1 cellular context compared by ENCODE assay signal in the genomic region with DNA sequence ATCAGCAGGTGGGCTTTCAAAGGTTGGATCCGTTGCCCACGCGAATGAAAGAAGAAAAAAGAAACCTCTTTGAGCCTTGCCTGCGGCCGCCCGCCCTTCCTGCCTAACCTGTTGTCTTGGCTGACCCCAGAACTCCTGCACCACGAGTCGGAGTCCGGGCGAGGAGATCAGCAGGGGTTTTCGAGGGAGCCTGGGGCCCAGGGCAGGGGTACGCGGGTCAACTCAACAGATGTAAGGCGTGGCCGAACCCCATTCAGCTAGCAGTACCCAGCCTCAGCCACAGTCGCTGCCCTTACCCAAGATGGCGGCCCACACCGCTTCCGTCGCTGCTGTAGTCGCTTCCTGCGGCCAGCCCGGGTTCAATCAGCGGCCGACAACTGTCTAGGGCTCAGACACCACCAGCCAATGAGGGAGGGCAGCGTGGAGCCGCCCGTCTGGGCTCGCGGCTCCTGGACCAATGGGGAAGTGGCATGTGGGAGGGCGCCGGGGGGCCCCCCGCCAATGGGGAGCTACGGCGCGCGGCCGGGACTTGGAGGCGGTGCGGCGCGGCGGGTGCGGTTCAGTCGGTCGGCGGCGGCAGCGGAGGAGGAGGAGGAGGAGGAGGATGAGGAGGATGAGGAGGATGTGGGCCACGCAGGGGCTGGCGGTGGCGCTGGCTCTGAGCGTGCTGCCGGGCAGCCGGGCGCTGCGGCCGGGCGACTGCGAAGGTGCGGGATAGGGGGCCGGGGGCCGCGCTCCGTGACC.
TF ChIP-seq lines count a peak whose summit lies in the region.

A gene (plus strand): TSS at position 562 of the 744 bp plus-strand sequence. CDS start 52 bp downstream, at position 614.

TF ChIP-seq in HepG2, 621 proteins besides CTCF, POLR2A, EP300 and RAD21 (continued from another document and continues in another):
- TF ChIP-seq, protein P1, sequence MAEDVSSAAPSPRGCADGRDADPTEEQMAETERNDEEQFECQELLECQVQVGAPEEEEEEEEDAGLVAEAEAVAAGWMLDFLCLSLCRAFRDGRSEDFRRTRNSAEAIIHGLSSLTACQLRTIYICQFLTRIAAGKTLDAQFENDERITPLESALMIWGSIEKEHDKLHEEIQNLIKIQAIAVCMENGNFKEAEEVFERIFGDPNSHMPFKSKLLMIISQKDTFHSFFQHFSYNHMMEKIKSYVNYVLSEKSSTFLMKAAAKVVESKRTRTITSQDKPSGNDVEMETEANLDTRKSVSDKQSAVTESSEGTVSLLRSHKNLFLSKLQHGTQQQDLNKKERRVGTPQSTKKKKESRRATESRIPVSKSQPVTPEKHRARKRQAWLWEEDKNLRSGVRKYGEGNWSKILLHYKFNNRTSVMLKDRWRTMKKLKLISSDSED (CRISPR knock-in tag; IDR thresholded peaks at IDR 0.05), result no peak
- TF ChIP-seq ZNF776 (CRISPR knock-in tag; IDR thresholded peaks at IDR 0.05) (peak; percentile 27; the same call in 1 of the 2 replicates), ZBTB1 (CRISPR knock-in tag; IDR thresholded peaks at IDR 0.05; ENCODE audit: borderline replicate concordance) (no peak), ZFP90 (CRISPR knock-in tag; IDR thresholded peaks at IDR 0.05; ENCODE audit: borderline replicate concordance) (peak; percentile 84; the same call in 1 of the 2 replicates), ZNF660 (CRISPR knock-in tag; IDR thresholded peaks at IDR 0.05; ENCODE audit: borderline replicate concordance, low read depth) (no peak), NBN (conservative IDR thresholded peaks at IDR 0.05) (no peak), ELF4 (CRISPR knock-in tag; IDR thresholded peaks at IDR 0.05; ENCODE audit: borderline replicate concordance) (no peak), POLR2G (IDR thresholded peaks at IDR 0.05; ENCODE audit: low read depth, low read length) (peak; percentile 92), ZNF558 (CRISPR knock-in tag; IDR thresholded peaks at IDR 0.05; ENCODE audit: borderline replicate concordance) (peak; percentile 81; the same call in 1 of the 2 replicates), ZFX (CRISPR knock-in tag; IDR thresholded peaks at IDR 0.05; ENCODE audit: low read depth) (peak; percentile 93), TARDBP (CRISPR knock-in tag; IDR thresholded peaks at IDR 0.05) (no peak), SOX5 (CRISPR knock-in tag; IDR thresholded peaks at IDR 0.05; ENCODE audit: borderline replicate concordance) (peak; percentile 23; the same call in 1 of the 2 replicates), ZNF562 (CRISPR knock-in tag; IDR thresholded peaks at IDR 0.05; ENCODE audit: borderline replicate concordance) (no peak), SYNCRIP (IDR thresholded peaks at IDR 0.05; ENCODE audit: insufficient read depth, low read depth, low read length) (no peak), ONECUT2 (CRISPR knock-in tag; IDR thresholded peaks at IDR 0.05) (no peak), TRIM24 (CRISPR knock-in tag; IDR thresholded peaks at IDR 0.05) (no peak), KDM2A (CRISPR knock-in tag; IDR thresholded peaks at IDR 0.05; ENCODE audit: borderline replicate concordance, low read depth) (peak; percentile 79), SRSF1 (optimal IDR thresholded peaks at IDR 0.05; ENCODE audit: low read depth, low read length) (no peak), ZNF510 (CRISPR knock-in tag; IDR thresholded peaks at IDR 0.05; ENCODE audit: low read depth) (no peak), ZNF546 (CRISPR knock-in tag; conservative IDR thresholded peaks at IDR 0.05) (no peak), KAT8 (CRISPR knock-in tag; IDR thresholded peaks at IDR 0.05) (peak; percentile 88), TBX2 (CRISPR knock-in tag; IDR thresholded peaks at IDR 0.05; ENCODE audit: borderline replicate concordance) (peak; percentile 57), ZFP82 (CRISPR knock-in tag; IDR thresholded peaks at IDR 0.05; ENCODE audit: borderline replicate concordance) (no peak), ZNF674 (CRISPR knock-in tag; IDR thresholded peaks at IDR 0.05; ENCODE audit: low read depth) (no peak), MEF2D (CRISPR knock-in tag; IDR thresholded peaks at IDR 0.05) (peak; percentile 83; the same call in 1 of the 2 replicates), NFATC3 (CRISPR knock-in tag; IDR thresholded peaks at IDR 0.05) (0 out of 2 replicates have a peak, but pooled peaks have one; percentile 75), ZNF256 (CRISPR knock-in tag; conservative IDR thresholded peaks at IDR 0.05) (no peak), SIX4 (CRISPR knock-in tag; IDR thresholded peaks at IDR 0.05) (no peak), EZH2 (conservative IDR thresholded peaks at IDR 0.05; ENCODE audit: low read depth, low read length) (no peak), STAT5B (CRISPR knock-in tag; IDR thresholded peaks at IDR 0.05) (no peak), ZNF274 (CRISPR knock-in tag; IDR thresholded peaks at IDR 0.05) (peak; percentile 91), ZNF75D (CRISPR knock-in tag; IDR thresholded peaks at IDR 0.05; ENCODE audit: borderline replicate concordance) (no peak), ETV5 (CRISPR knock-in tag; IDR thresholded peaks at IDR 0.05; ENCODE audit: borderline replicate concordance) (no peak; the same call in none of the 2 replicates), CHD2 (IDR thresholded peaks at IDR 0.05; ENCODE audit: low read depth, low read length) (peak; percentile 46; the same call in 1 of the 2 replicates)
- TF ChIP-seq, protein P2, sequence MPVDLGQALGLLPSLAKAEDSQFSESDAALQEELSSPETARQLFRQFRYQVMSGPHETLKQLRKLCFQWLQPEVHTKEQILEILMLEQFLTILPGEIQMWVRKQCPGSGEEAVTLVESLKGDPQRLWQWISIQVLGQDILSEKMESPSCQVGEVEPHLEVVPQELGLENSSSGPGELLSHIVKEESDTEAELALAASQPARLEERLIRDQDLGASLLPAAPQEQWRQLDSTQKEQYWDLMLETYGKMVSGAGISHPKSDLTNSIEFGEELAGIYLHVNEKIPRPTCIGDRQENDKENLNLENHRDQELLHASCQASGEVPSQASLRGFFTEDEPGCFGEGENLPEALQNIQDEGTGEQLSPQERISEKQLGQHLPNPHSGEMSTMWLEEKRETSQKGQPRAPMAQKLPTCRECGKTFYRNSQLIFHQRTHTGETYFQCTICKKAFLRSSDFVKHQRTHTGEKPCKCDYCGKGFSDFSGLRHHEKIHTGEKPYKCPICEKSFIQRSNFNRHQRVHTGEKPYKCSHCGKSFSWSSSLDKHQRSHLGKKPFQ (CRISPR knock-in tag; IDR thresholded peaks at IDR 0.05; ENCODE audit: insufficient replicate concordance), result no peak
- TF ChIP-seq, protein P3, sequence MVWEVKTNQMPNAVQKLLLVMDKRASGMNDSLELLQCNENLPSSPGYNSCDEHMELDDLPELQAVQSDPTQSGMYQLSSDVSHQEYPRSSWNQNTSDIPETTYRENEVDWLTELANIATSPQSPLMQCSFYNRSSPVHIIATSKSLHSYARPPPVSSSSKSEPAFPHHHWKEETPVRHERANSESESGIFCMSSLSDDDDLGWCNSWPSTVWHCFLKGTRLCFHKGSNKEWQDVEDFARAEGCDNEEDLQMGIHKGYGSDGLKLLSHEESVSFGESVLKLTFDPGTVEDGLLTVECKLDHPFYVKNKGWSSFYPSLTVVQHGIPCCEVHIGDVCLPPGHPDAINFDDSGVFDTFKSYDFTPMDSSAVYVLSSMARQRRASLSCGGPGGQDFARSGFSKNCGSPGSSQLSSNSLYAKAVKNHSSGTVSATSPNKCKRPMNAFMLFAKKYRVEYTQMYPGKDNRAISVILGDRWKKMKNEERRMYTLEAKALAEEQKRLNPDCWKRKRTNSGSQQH (CRISPR knock-in tag; IDR thresholded peaks at IDR 0.05; ENCODE audit: low read depth), result peak; percentile 71; the same call in 1 of the 2 replicates
- TF ChIP-seq, protein P4, sequence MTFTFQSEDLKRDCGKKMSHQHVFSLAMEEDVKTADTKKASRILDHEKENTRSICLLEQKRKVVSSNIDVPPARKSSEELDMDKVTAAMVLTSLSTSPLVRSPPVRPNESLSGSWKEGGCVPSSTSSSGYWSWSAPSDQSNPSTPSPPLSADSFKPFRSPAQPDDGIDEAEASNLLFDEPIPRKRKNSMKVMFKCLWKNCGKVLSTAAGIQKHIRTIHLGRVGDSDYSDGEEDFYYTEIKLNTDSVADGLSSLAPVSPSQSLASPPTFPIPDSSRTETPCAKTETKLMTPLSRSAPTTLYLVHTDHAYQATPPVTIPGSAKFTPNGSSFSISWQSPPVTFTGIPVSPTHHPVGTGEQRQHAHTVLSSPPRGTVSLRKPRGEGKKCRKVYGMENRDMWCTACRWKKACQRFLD (CRISPR knock-in tag; IDR thresholded peaks at IDR 0.05; ENCODE audit: borderline replicate concordance), result peak; percentile 18; the same call in 1 of the 2 replicates
- TF ChIP-seq, protein P5, sequence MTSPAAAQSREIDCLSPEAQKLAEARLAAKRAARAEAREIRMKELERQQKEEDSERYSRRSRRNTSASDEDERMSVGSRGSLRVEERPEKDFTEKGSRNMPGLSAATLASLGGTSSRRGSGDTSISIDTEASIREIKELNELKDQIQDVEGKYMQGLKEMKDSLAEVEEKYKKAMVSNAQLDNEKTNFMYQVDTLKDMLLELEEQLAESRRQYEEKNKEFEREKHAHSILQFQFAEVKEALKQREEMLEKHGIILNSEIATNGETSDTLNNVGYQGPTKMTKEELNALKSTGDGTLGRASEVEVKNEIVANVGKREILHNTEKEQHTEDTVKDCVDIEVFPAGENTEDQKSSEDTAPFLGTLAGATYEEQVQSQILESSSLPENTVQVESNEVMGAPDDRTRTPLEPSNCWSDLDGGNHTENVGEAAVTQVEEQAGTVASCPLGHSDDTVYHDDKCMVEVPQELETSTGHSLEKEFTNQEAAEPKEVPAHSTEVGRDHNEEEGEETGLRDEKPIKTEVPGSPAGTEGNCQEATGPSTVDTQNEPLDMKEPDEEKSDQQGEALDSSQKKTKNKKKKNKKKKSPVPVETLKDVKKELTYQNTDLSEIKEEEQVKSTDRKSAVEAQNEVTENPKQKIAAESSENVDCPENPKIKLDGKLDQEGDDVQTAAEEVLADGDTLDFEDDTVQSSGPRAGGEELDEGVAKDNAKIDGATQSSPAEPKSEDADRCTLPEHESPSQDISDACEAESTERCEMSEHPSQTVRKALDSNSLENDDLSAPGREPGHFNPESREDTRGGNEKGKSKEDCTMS (CRISPR knock-in tag; conservative IDR thresholded peaks at IDR 0.05), result 0 out of 2 replicates have a peak, but pooled peaks have one; percentile 43
- TF ChIP-seq, protein P6, sequence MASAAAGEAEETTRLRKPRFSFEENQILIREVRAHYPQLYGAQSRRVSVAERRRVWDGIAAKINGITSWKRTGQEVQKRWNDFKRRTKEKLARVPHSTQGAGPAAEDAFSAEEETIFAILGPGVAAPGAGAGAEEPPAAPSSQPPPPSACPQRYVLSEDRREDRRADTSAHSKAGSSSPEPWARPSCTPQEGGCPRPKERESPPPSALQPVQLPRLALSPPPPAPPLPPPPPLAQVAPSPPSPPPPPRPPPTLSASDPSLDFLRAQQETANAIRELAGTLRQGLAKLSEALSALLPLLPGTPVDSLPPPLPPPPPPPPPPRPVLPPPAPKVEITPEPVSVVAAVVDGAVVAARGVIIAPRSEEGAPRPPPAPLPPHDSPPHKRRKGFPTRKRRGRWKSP (CRISPR knock-in tag; IDR thresholded peaks at IDR 0.05), result peak; percentile 59; the same call in 1 of the 2 replicates
- TF ChIP-seq, protein P7, sequence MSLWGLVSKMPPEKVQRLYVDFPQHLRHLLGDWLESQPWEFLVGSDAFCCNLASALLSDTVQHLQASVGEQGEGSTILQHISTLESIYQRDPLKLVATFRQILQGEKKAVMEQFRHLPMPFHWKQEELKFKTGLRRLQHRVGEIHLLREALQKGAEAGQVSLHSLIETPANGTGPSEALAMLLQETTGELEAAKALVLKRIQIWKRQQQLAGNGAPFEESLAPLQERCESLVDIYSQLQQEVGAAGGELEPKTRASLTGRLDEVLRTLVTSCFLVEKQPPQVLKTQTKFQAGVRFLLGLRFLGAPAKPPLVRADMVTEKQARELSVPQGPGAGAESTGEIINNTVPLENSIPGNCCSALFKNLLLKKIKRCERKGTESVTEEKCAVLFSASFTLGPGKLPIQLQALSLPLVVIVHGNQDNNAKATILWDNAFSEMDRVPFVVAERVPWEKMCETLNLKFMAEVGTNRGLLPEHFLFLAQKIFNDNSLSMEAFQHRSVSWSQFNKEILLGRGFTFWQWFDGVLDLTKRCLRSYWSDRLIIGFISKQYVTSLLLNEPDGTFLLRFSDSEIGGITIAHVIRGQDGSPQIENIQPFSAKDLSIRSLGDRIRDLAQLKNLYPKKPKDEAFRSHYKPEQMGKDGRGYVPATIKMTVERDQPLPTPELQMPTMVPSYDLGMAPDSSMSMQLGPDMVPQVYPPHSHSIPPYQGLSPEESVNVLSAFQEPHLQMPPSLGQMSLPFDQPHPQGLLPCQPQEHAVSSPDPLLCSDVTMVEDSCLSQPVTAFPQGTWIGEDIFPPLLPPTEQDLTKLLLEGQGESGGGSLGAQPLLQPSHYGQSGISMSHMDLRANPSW (CRISPR knock-in tag; IDR thresholded peaks at IDR 0.05; ENCODE audit: borderline replicate concordance), result no peak
- TF ChIP-seq, protein P8, sequence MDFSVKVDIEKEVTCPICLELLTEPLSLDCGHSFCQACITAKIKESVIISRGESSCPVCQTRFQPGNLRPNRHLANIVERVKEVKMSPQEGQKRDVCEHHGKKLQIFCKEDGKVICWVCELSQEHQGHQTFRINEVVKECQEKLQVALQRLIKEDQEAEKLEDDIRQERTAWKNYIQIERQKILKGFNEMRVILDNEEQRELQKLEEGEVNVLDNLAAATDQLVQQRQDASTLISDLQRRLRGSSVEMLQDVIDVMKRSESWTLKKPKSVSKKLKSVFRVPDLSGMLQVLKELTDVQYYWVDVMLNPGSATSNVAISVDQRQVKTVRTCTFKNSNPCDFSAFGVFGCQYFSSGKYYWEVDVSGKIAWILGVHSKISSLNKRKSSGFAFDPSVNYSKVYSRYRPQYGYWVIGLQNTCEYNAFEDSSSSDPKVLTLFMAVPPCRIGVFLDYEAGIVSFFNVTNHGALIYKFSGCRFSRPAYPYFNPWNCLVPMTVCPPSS (IDR thresholded peaks at IDR 0.05), result no peak
- TF ChIP-seq, protein P9, sequence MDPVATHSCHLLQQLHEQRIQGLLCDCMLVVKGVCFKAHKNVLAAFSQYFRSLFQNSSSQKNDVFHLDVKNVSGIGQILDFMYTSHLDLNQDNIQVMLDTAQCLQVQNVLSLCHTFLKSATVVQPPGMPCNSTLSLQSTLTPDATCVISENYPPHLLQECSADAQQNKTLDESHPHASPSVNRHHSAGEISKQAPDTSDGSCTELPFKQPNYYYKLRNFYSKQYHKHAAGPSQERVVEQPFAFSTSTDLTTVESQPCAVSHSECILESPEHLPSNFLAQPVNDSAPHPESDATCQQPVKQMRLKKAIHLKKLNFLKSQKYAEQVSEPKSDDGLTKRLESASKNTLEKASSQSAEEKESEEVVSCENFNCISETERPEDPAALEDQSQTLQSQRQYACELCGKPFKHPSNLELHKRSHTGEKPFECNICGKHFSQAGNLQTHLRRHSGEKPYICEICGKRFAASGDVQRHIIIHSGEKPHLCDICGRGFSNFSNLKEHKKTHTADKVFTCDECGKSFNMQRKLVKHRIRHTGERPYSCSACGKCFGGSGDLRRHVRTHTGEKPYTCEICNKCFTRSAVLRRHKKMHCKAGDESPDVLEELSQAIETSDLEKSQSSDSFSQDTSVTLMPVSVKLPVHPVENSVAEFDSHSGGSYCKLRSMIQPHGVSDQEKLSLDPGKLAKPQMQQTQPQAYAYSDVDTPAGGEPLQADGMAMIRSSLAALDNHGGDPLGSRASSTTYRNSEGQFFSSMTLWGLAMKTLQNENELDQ (CRISPR knock-in tag; IDR thresholded peaks at IDR 0.05; ENCODE audit: borderline replicate concordance), result no peak
